In genomic region chr5:132866342-132867045, GRCh38 we compare ENCODE assay signal across 8 cellular contexts. TPM values are rescaled to one million over a fixed set of nuclear protein-coding genes. Genes with fewer than 3 reads are reported as not detected.
DNase-seq lines count a peak whose midpoint lies in the region; ATAC-seq and TF ChIP-seq lines count a peak whose summit lies in the region.

GDF9 (minus strand) TSS chr5:132866469; CDS start chr5:132864533, 1,936 bp downstream.
UQCRQ (plus strand) TSS chr5:132866642; CDS start chr5:132866882, 240 bp downstream.

- ATAC-seq in GM18868 (IDR thresholded peaks at IDR 0.05; ENCODE audit: unreplicated experiment) (peak; percentile 97), HG03108 (IDR thresholded peaks at IDR 0.05; ENCODE audit: unreplicated experiment) (peak; percentile 99)

- peak within 1 kb of the TSS; percentile 92 for H3K4me3 ChIP-seq in AG04449 (ENCODE audit: low read depth, low read length)
- peak within 1 kb of the TSS; percentile 71 to 90 (median 88) for H3K4me3 ChIP-seq in mammary epithelial cell (replicated peaks in 1 of 3; ENCODE audit: insufficient read depth in 1 of 3, low read depth in 2 of 3, low read length in 3 of 3)
- H3K4me3 ChIP-seq in iPS-20b (ENCODE audit: low read length) = peak within 1 kb of the TSS; percentile 98
- peak within 1 kb of the TSS; percentile 64 to 93 (median 85) for H3K4me3 ChIP-seq in skin epidermis

- H3K27ac ChIP-seq in VCaP (peak within 1 kb of the TSS; percentile 85), mammary epithelial cell (ENCODE audit: insufficient read depth, low read depth, low read length) (peak within 1 kb of the TSS; percentile 77), iPS-20b (ENCODE audit: low read length) (peak within 1 kb of the TSS; percentile 76), skin epidermis (peak within 1 kb of the TSS; percentile 85 to 98 (median 94))

- peak within 1 kb of the TSS; percentile 91 for H3K4me2 ChIP-seq in mammary epithelial cell (ENCODE audit: insufficient read depth, low read depth, low read length)

- H3K79me2 ChIP-seq in mammary epithelial cell (ENCODE audit: insufficient read depth, low read length) = peaks cover 25% of the 10 kb centered on the region

- POLR2A ChIA-PET in AG04449 (lab: Yijun Ruan, JAX) = interaction anchor here (0.8 to 1.0 kb wide), 2 partner anchors 11 to 13 kb away, joined by 3 to 4 read pairs; no protein-coding TSS in a partner anchor

- DNase-seq in AG04449 (ENCODE audit: low read depth, low spot score) = peak; percentile 98
- peak; percentile 97 for DNase-seq in NCI-H2171 treated with DMSO at 0.1 percent for 48 hours (lab: John Stamatoyannopoulos, UW)
- DNase-seq in mammary epithelial cell = peak; percentile 99

- H3K36me3 ChIP-seq in mammary epithelial cell (ENCODE audit: insufficient read depth, low read length) = peaks cover 9% of the 10 kb centered on the region
- H3K36me3 ChIP-seq in iPS-20b (ENCODE audit: insufficient read depth, low read depth, low read length) = peaks cover 30% of the 10 kb centered on the region

- dilution Hi-C loops in mammary epithelial cell (cut with HindIII; ENCODE audit: low sequenced_read_pairs) = no loop called here

- peak within 1 kb of the TSS; percentile 91 for H2AFZ ChIP-seq in mammary epithelial cell (ENCODE audit: low read depth, low read length)

- in situ Hi-C loops in mammary epithelial cell (cut with MboI; ENCODE audit: low sequenced_read_pairs in 2 of 2) = loop anchor here in 1 of 2 donors (5.0 kb wide), 1 partner anchor 34 kb away; the partner anchor contains the start of gene SHROOM1

- CTCF ChIA-PET in AG04449 (lab: Yijun Ruan, JAX) = interaction anchor here (0.8 to 6.3 kb wide), 18 partner anchors 10 to 479 kb away, joined by 3 to 60 read pairs (median 4); partner anchors contain the start of genes KIF3A and SHROOM1
- CTCF ChIA-PET in mammary epithelial cell (lab: Charles Lee; ENCODE audit: low non-redundant PET) = interaction anchor here (0.9 kb wide), 1 partner anchor 36 kb away, joined by 4 read pairs; the partner anchor contains the start of gene SHROOM1

- WGBS in mammary epithelial cell (ENCODE audit: low coverage, missing lambda C conversion rate) = under 1% methylated on average over 25 of the region's 55 CpGs

- H3K4me1 ChIP-seq in mammary epithelial cell (ENCODE audit: insufficient read depth, low read length) = no peaks in the 10 kb centered on the region
- H3K4me1 ChIP-seq in iPS-20b (ENCODE audit: insufficient read depth, low read length) = peaks cover 2% of the 10 kb centered on the region; the same call in 1 of the 2 replicates

- no peaks in the 10 kb centered on the region for H4K20me1 ChIP-seq in mammary epithelial cell (ENCODE audit: insufficient read depth, low read length)

- H3K9ac ChIP-seq in mammary epithelial cell (ENCODE audit: insufficient read depth, low read length) (peak within 1 kb of the TSS; percentile 94), iPS-20b (ENCODE audit: low read depth, low read length) (peak within 1 kb of the TSS; percentile 97)

- TF ChIP-seq CTCF in AG04449 (IDR thresholded peaks at IDR 0.05; ENCODE audit: insufficient read depth, low read length, missing control alignments) = peak; percentile 53
- TF ChIP-seq CTCF in VCaP (conservative IDR thresholded peaks at IDR 0.05) = peak; percentile 26; the same call in 1 of the 2 replicates
- peak in 1 of 2 donors; percentile 50 for TF ChIP-seq CTCF in mammary epithelial cell (conservative IDR thresholded peaks at IDR 0.05 in 1 of 2, IDR thresholded peaks at IDR 0.05 in 1 of 2; ENCODE audit: extremely low read depth in 1 of 2, insufficient read depth in 1 of 2, low read depth in 1 of 2, low read length in 2 of 2)

- intact Hi-C loops in mammary epithelial cell (cut with micrococcal nuclease) = loop anchor here (1.0 to 5.0 kb wide), 2 partner anchors 36 to 129 kb away; partner anchors contain the start of genes KIF3A and SHROOM1

- no TSS peak for BruUV-seq in mammary epithelial cell (replicated peaks; lab: Mats Ljungman, UMichigan)

- H3K9me3 ChIP-seq in mammary epithelial cell (replicated peaks; ENCODE audit: insufficient read depth, low read length) = no peaks in the 10 kb centered on the region
- H3K9me3 ChIP-seq in iPS-20b (ENCODE audit: insufficient read depth, low read depth, low read length) = no peaks in the 10 kb centered on the region

- H3K27me3 ChIP-seq in mammary epithelial cell (ENCODE audit: insufficient read depth, low read length) = no peaks in the 10 kb centered on the region
- no peaks in the 10 kb centered on the region for H3K27me3 ChIP-seq in iPS-20b (ENCODE audit: insufficient read depth, low read length)

RNA-seq across cellular contexts. Expression of gene GDF9, which starts in this region (rescaled TPM):
- total RNA-seq in mammary epithelial cell = under 1 TPM; 0.50 to 0.66 TPM
- 0.25 TPM for polyA plus RNA-seq in mammary epithelial cell
- not detected for polyA minus RNA-seq in mammary epithelial cell

RNA-seq across cellular contexts. Expression of gene UQCRQ, which starts in this region (rescaled TPM):
- total RNA-seq in mammary epithelial cell = 100 to 1,000 TPM in 1 of 2 donors, 10 to 100 TPM in 1; 45.3 to 461 TPM
- polyA plus RNA-seq in mammary epithelial cell = 192 TPM
- 19.3 TPM for polyA minus RNA-seq in mammary epithelial cell

Comparison
In these comparisons a context has a peak if more than half of its experiments do, and no peak if none do; other contexts are left out.
1. Peak in every context shown above with its lines: DNase-seq, ATAC-seq, H3K4me3 ChIP-seq and H3K27ac ChIP-seq.